ENCODE assay signal across 26 cellular contexts in genomic region chr14:61074852-61075251, GRCh38.
"Had no signal": no experiment of that assay in that cellular context is flagged by ENCODE, and none has a peak within 500 bp of the region (broad histone marks: within the 10 kb centered on the region; RNA-seq: fewer than 3 reads in every experiment).

No MANE protein-coding gene starts in this region.

- H3K9me3 Mint-ChIP-seq: activated CD4-positive, alpha-beta memory T cell treated with anti-CD3 and anti-CD28 coated beads for 36 hours; activated naive CD4-positive, alpha-beta T cell treated with anti-CD3 and anti-CD28 coated beads for 36 hours had no signal

- H3K4me1 Mint-ChIP-seq: activated naive CD8-positive, alpha-beta T cell treated with anti-CD3 and anti-CD28 coated beads, Interleukin-2, amount 10 ng/mL, durations not matched to agents 7 days and 5 days had no signal

- H3K4me3 Mint-ChIP-seq: activated CD4-positive, alpha-beta memory T cell treated with anti-CD3 and anti-CD28 coated beads for 36 hours; activated naive CD4-positive, alpha-beta T cell treated with anti-CD3 and anti-CD28 coated beads for 36 hours; activated naive CD8-positive, alpha-beta T cell treated with anti-CD3 and anti-CD28 coated beads, Interleukin-2, amount 10 ng/mL, durations not matched to agents 7 days and 5 days; activated T-cell treated with anti-CD3 and anti-CD28 coated beads, Interleukin-2, amount 50 U/mL, for 4 hours had no signal

- H3K36me3 Mint-ChIP-seq: activated naive CD8-positive, alpha-beta T cell treated with anti-CD3 and anti-CD28 coated beads, Interleukin-2, amount 10 ng/mL, durations not matched to agents 7 days and 5 days had no signal

- ATAC-seq: activated T-cell treated with anti-CD3 and anti-CD28 coated beads, Interleukin-2, amount 50 U/mL, for 4 hours had no signal

- H3K27ac Mint-ChIP-seq: activated CD4-positive, alpha-beta memory T cell treated with anti-CD3 and anti-CD28 coated beads for 36 hours; activated naive CD4-positive, alpha-beta T cell treated with anti-CD3 and anti-CD28 coated beads for 36 hours; activated naive CD8-positive, alpha-beta T cell treated with anti-CD3 and anti-CD28 coated beads, Interleukin-2, amount 10 ng/mL, durations not matched to agents 7 days and 5 days had no signal

- DNase-seq: activated CD4-positive, alpha-beta memory T cell treated with anti-CD3 and anti-CD28 coated beads for 36 hours; activated CD4-positive, alpha-beta T cell treated with anti-CD3 and anti-CD28 coated beads for 48 hours; activated CD4-positive, CD25-positive, alpha-beta regulatory T cell treated with anti-CD3 and anti-CD28 coated beads, Interleukin-2, amount 50 U/mL, for 72 hours; activated CD8-positive, alpha-beta memory T cell treated with anti-CD3 and anti-CD28 coated beads for 24 hours; activated gamma-delta T cell; activated naive CD4-positive, alpha-beta T cell treated with anti-CD3 and anti-CD28 coated beads for 36 hours; activated naive CD8-positive, alpha-beta T cell treated with anti-CD3 and anti-CD28 coated beads, Interleukin-2, amount 10 ng/mL, durations not matched to agents 7 days and 5 days; activated T-cell treated with anti-CD3 and anti-CD28 coated beads, Interleukin-2, amount 50 U/mL, for 4 hours; adrenal gland; anterior cingulate cortex; colonic mucosa; MM.1S; NCI-H1092 treated with DMSO at 0.1 percent for 48 hours; NCI-H1417 treated with DMSO at 0.1 percent for 48 hours; NCI-H1694; NCI-H2029; NCI-H345; NCI-H510A; NCI-H526 treated with DMSO at 0.1 percent for 48 hours; NK-92 treated with Interleukin-12 subunit alpha and Interleukin-12 subunit beta, amount 100 ng/mL, for 24 hours; Peyer's patch; Right ventricle myocardium superior; SJCRH30; SK-N-SH; T-helper 1 cell; WERI-Rb-1 had no signal

- H3K27me3 Mint-ChIP-seq: activated CD4-positive, alpha-beta memory T cell treated with anti-CD3 and anti-CD28 coated beads for 36 hours; activated naive CD8-positive, alpha-beta T cell treated with anti-CD3 and anti-CD28 coated beads, Interleukin-2, amount 10 ng/mL, durations not matched to agents 7 days and 5 days had no signal
